In the genomic region with DNA sequence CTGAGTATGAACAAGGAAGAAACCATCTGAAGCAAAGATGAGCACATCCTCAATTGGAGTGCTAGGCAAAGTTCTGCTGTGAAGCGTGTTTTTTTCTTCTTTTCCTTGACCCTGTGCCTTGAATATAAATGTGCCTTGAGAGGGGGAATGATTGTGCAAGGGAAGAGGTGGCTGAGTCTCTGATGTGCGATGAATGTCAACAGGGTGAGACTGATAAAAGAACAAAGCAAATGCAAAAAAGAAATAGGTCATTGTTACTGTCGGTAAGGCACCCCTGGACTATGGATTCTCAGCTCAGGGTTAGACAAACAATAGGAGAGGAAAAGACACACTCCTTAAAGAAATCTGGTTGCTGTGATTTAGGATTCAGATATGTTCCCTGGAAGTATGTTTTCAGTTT, we compare ENCODE assay signal across 6 cellular contexts.
"Had no signal": no experiment of that assay in that cellular context is flagged by ENCODE, and none has a peak within 500 bp of the region (broad histone marks: within the 10 kb centered on the region; RNA-seq: fewer than 3 reads in every experiment).

No MANE protein-coding gene starts in this region.

- H3K4me2 ChIP-seq: GM23338 had no signal

- H3K4me3 ChIP-seq: GM23338 had no signal

- ATAC-seq: GM23338 had no signal

- DNase-seq: H9, HCEC 1CT had no signal

- FAIRE-seq: H1, H54, HTR-8/SVneo had no signal

- H2AFZ ChIP-seq: GM23338 had no signal
